25 cellular contexts compared by ENCODE assay signal in the genomic region with DNA sequence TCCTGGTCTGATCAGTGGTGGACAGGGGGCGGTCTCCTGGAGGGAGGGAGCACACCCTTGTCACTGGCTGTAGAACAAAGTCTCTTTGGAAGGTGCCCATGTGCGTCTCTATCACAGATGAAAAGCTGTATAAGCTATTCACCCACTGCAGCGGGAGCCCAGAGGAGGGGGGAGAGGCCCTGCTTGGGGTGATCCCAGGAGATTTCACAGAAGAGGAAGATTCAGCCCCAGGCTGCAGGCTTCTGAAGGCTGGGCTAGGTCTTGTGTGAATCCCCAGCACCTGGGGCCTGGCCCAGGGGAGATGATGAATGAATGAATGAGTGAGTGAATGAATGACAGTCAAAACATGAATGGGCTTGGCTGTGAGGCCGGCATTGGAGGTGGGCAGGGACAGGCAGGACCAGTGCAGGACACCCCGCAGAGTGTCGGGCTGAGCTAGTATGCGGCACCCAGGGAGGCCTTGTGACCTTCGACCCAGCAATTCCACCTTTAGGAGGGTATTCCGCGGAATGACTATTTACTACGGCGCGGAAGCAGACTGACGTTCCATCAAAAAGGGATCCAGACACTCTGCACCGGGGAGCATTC.
DNase-seq lines count a peak whose midpoint lies in the region; ATAC-seq, FAIRE-seq and TF ChIP-seq lines count a peak whose summit lies in the region.
"Had no signal": no experiment of that assay in that cellular context is flagged by ENCODE, and none has a peak within 500 bp of the region (broad histone marks: within the 10 kb centered on the region; RNA-seq: fewer than 3 reads in every experiment).

No MANE protein-coding gene starts in this region.

- H3K4me3 ChIP-seq in kidney (ENCODE audit: low read length in 2 of 2) (no peak overlapping the region), osteoblast (ENCODE audit: insufficient read depth, low read length) (no peak overlapping the region)
- H3K4me3 ChIP-seq: MG63, SK-N-MC had no signal

- H3K4me2 ChIP-seq in osteoblast (ENCODE audit: insufficient read depth, low read length) = no peak overlapping the region

- no peak overlapping the region for H2AFZ ChIP-seq in osteoblast (ENCODE audit: low read length)

- no peak overlapping the region for H3K4me3 Mint-ChIP-seq in type B pancreatic cell
- H3K4me3 Mint-ChIP-seq: CD4-positive, alpha-beta memory T cell had no signal

- no peaks in the 10 kb centered on the region for H3K9me3 ChIP-seq in kidney (ENCODE audit: control insufficient read depth in 1 of 2, low read length in 2 of 2)
- no peaks in the 10 kb centered on the region for H3K9me3 ChIP-seq in osteoblast (ENCODE audit: low read depth, low read length)
- H3K9me3 ChIP-seq: BE2C, MG63 had no signal

- no peaks in the 10 kb centered on the region for H3K4me1 ChIP-seq in kidney (ENCODE audit: control insufficient read depth in 1 of 2, insufficient read depth in 1 of 2, low read depth in 1 of 2, low read length in 2 of 2)
- H3K4me1 ChIP-seq in osteoblast (ENCODE audit: insufficient read depth, low read length) = no peaks in the 10 kb centered on the region
- H3K4me1 ChIP-seq: BE2C had no signal

- H3K27me3 ChIP-seq in osteoblast (ENCODE audit: insufficient read depth, low read length) = peaks cover 20% of the 10 kb centered on the region
- H3K27me3 ChIP-seq: BE2C, MG63 had no signal

- no peak overlapping the region for H3K27ac Mint-ChIP-seq in type B pancreatic cell

- no peaks in the 10 kb centered on the region for H3K9me3 Mint-ChIP-seq in type B pancreatic cell
- H3K9me3 Mint-ChIP-seq: CD4-positive, alpha-beta memory T cell had no signal

- no peaks in the 10 kb centered on the region for H3K79me2 ChIP-seq in osteoblast (ENCODE audit: insufficient read depth, low read length)

- H3K9ac ChIP-seq in kidney (ENCODE audit: low read length in 2 of 2) = no peak overlapping the region

- FAIRE-seq in kidney (lab: Jason Lieb, UNC) = no peak
- FAIRE-seq: H1 had no signal

- peaks cover 14% of the 10 kb centered on the region for H3K4me1 Mint-ChIP-seq in type B pancreatic cell (ENCODE audit: unreplicated experiment)
- H3K4me1 Mint-ChIP-seq: CD4-positive, alpha-beta memory T cell had no signal

- no peaks in the 10 kb centered on the region for H3K36me3 Mint-ChIP-seq in type B pancreatic cell
- H3K36me3 Mint-ChIP-seq: CD4-positive, alpha-beta memory T cell had no signal

- H3K27ac ChIP-seq in kidney (ENCODE audit: low read depth in 2 of 2, low read length in 2 of 2) (no peak overlapping the region), osteoblast (ENCODE audit: low read depth, low read length) (no peak overlapping the region)
- H3K27ac ChIP-seq: SK-N-MC had no signal

- intact Hi-C loops in Right ventricle myocardium inferior (cut with DNase I) (no loop called here), left cardiac atrium (cut with DNase I) (no loop called here), kidney (cut with DNase I) (no loop called here)

- DNase-seq in Right ventricle myocardium inferior (ENCODE audit: missing footprints) (peak; percentile 62), left cardiac atrium (no peak), kidney (peak; percentile 46), osteoblast (ENCODE audit: insufficient read length, low spot score, missing footprints) (peak; percentile 9), type B pancreatic cell (ENCODE audit: extremely low spot score, unreplicated experiment) (no peak), GF-D8 (lab: John Stamatoyannopoulos, UW) (no peak), G401 (ENCODE audit: low spot score) (no peak), A172 (ENCODE audit: low spot score) (no peak)
- DNase-seq: 8988T; BE2C; Calu3; CD4-positive, alpha-beta memory T cell; DMS53; EL; MG63; NCI-H1092 treated with DMSO at 0.1 percent for 48 hours; NCI-H1694; NCI-H2107; NCI-H2227 treated with DMSO at 0.1 percent for 48 hours; NCI-H510A treated with DMSO at 0.1 percent for 48 hours; NCI-H774; OCI-M1; SHP77 had no signal

- ATAC-seq in Right ventricle myocardium inferior = no peak
- ATAC-seq in left cardiac atrium = no peak

- TF ChIP-seq CTCF in kidney (IDR thresholded peaks at IDR 0.05; ENCODE audit: borderline replicate concordance, extremely low read depth, insufficient read depth) (no peak), osteoblast (IDR thresholded peaks at IDR 0.05; ENCODE audit: extremely low read depth, low read depth, low read length) (no peak), type B pancreatic cell (conservative IDR thresholded peaks at IDR 0.05) (no peak)

- in situ Hi-C loops in G401 (cut with HindIII; ENCODE audit: low sequenced_read_pairs) = no loop called here

- no peaks in the 10 kb centered on the region for H4K20me1 ChIP-seq in osteoblast (ENCODE audit: insufficient read depth, low read length)

- H3K27me3 Mint-ChIP-seq in type B pancreatic cell = peaks cover 47% of the 10 kb centered on the region
- H3K27me3 Mint-ChIP-seq: CD4-positive, alpha-beta memory T cell had no signal

- H3K36me3 ChIP-seq in kidney (ENCODE audit: control insufficient read depth in 1 of 2, insufficient read depth in 2 of 2, low read length in 2 of 2) = no peaks in the 10 kb centered on the region
- no peaks in the 10 kb centered on the region for H3K36me3 ChIP-seq in osteoblast (ENCODE audit: insufficient read depth, low read length)
- H3K36me3 ChIP-seq: BE2C, MG63 had no signal

Comparison
In these comparisons a context has a peak if more than half of its experiments do, and no peak if none do; other contexts are left out.
1. DNase-seq: peak in Right ventricle myocardium inferior (single experiment), kidney (single experiment) and osteoblast (single experiment); none in left cardiac atrium (single experiment), type B pancreatic cell (single experiment), GF-D8 (single experiment), G401 (single experiment) and A172 (single experiment).